Comparison of ENCODE assay signal across 8 cellular contexts in the genomic region with DNA sequence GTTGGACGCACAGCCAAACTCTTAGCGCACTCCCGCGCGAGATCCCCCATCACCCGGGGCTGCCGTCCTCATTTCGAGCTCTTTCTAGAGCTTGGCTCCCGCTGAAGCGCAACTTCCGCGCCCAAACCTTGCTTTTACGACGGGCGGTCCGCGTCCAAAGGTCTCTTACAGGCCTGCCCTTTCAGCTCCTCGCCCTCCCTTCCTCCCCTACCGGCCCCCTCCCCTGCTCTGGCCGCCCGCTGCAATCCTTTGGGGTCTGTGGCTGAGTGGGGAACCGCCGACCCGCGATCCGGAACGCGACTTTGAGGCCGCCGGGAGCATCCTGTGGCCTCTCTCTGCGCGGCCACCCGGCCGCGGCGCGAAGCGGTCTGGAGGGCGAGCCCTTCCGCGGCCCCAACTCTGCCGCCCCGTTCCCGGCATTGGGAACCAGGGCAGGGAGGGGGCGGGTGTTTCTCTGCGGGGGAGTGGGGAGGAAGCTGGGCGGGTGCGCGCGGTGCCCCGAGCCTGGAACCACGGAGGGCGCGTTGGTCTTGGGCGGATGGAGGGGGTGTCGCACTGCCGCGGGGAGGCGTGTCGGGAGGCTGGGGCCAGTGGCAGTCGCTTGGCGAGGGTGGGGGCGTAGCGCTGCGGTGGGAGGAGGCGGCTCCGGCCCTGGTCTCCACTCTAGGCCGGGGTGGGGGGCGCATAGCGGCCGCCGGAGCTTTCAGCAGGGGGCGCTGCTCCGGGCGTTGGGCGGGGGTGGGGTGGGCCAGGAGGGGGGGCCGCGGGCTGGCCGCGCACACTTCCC. TPM values are rescaled to one million over a fixed set of nuclear protein-coding genes. Genes with fewer than 3 reads are reported as not detected.
DNase-seq lines count a peak whose midpoint lies in the region; ATAC-seq and TF ChIP-seq lines count a peak whose summit lies in the region.

A gene (plus strand): TSS at position 781 of the 787 bp plus-strand sequence. CDS start 96 bp downstream, outside the sequence.

- no peaks in the 10 kb centered on the region for H3K36me3 Mint-ChIP-seq in activated CD8-positive, alpha-beta memory T cell treated with anti-CD3 and anti-CD28 coated beads, Interleukin-2, amount 10 ng/mL, durations not matched to agents 7 days and 5 days

- CTCF ChIA-PET in activated CD8-positive, alpha-beta memory T cell treated with anti-CD3 and anti-CD28 coated beads, Interleukin-2, amount 10 ng/mL, durations not matched to agents 7 days and 5 days (lab: Charles Lee) = interaction anchor here (0.7 to 8.6 kb wide), 6 partner anchors 9 to 297 kb away, joined by 3 to 154 read pairs (median 8); a partner anchor contains a TSS

- peak within 1 kb of the TSS; percentile 61 for H3K4me3 Mint-ChIP-seq in activated CD8-positive, alpha-beta memory T cell treated with anti-CD3 and anti-CD28 coated beads, Interleukin-2, amount 10 ng/mL, durations not matched to agents 7 days and 5 days

- DNase-seq in activated CD8-positive, alpha-beta memory T cell treated with anti-CD3 and anti-CD28 coated beads, Interleukin-2, amount 10 ng/mL, durations not matched to agents 7 days and 5 days = no peak
- no peak for DNase-seq in activated CD8-positive, alpha-beta memory T cell treated with anti-CD3 and anti-CD28 coated beads, Interleukin-2, amount 50 U/mL, for 4 hours
- peak; percentile 40 to 58 for DNase-seq in NCI-H1930 (lab: John Stamatoyannopoulos, UW)
- peak; percentile 61 to 77 for DNase-seq in uterus
- DNase-seq in NCI-H526 treated with DMSO at 0.1 percent for 48 hours (lab: John Stamatoyannopoulos, UW) = no peak

- no peaks in the 10 kb centered on the region for H3K36me3 ChIP-seq in duodenal mucosa (ENCODE audit: control insufficient read depth in 1 of 2, insufficient read depth in 2 of 2, low read length in 2 of 2)
- H3K36me3 ChIP-seq in mesodermal cell (ENCODE audit: control insufficient read depth, insufficient read depth, low read length) = no peaks in the 10 kb centered on the region
- no peaks in the 10 kb centered on the region for H3K36me3 ChIP-seq in uterus

- peaks cover 89% of the 10 kb centered on the region for H3K27me3 Mint-ChIP-seq in activated CD8-positive, alpha-beta memory T cell treated with anti-CD3 and anti-CD28 coated beads, Interleukin-2, amount 10 ng/mL, durations not matched to agents 7 days and 5 days

- H3K4me1 ChIP-seq in duodenal mucosa (ENCODE audit: control insufficient read depth in 1 of 2, insufficient read depth in 2 of 2, low read length in 2 of 2) (peaks cover 8 to 29% of the 10 kb centered on the region in 2 donors), mesodermal cell (ENCODE audit: control insufficient read depth, insufficient read depth, low read length, poor library complexity, severe bottlenecking) (no peaks in the 10 kb centered on the region), uterus (peaks cover 0 to 11% of the 10 kb centered on the region in 2 donors)

- ATAC-seq in activated CD8-positive, alpha-beta memory T cell treated with anti-CD3 and anti-CD28 coated beads, Interleukin-2, amount 10 ng/mL, durations not matched to agents 7 days and 5 days = no peak
- ATAC-seq in GM18873 (IDR thresholded peaks at IDR 0.05; ENCODE audit: low FRiP score, unreplicated experiment) = no peak

- no peak within 1 kb of the TSS for H3K27ac Mint-ChIP-seq in activated CD8-positive, alpha-beta memory T cell treated with anti-CD3 and anti-CD28 coated beads, Interleukin-2, amount 10 ng/mL, durations not matched to agents 7 days and 5 days

- peaks cover 18% of the 10 kb centered on the region for H3K4me1 Mint-ChIP-seq in activated CD8-positive, alpha-beta memory T cell treated with anti-CD3 and anti-CD28 coated beads, Interleukin-2, amount 10 ng/mL, durations not matched to agents 7 days and 5 days

- intact Hi-C loops in uterus (cut with DNase I; ENCODE audit: low total_unique reads) = loop anchor here (5.0 kb wide), 1 partner anchor 296 kb away; no protein-coding TSS in a partner anchor

- H3K4me3 ChIP-seq in duodenal mucosa (ENCODE audit: low read depth in 1 of 2, low read length in 2 of 2) (peak within 1 kb of the TSS; percentile 29 to 58), mesodermal cell (ENCODE audit: extremely low read depth, insufficient read depth, low read length, poor library complexity, severe bottlenecking) (peak within 1 kb of the TSS; percentile 39), uterus (peak within 1 kb of the TSS; percentile 52 to 53)

- H3K27ac ChIP-seq in duodenal mucosa (ENCODE audit: low read depth, low read length) (peak within 1 kb of the TSS; percentile 10), mesodermal cell (ENCODE audit: low read depth, low read length, severe bottlenecking) (no peak within 1 kb of the TSS), uterus (peak within 1 kb of the TSS; percentile 69 to 73)

- peaks cover 88 to 90% of the 10 kb centered on the region in 2 donors for H3K27me3 ChIP-seq in duodenal mucosa (ENCODE audit: control insufficient read depth in 1 of 2, insufficient read depth in 2 of 2, low read length in 2 of 2)
- peaks cover 0 to 6% of the 10 kb centered on the region in 2 donors for H3K27me3 ChIP-seq in uterus

- WGBS in mesodermal cell (ENCODE audit: insufficient coverage in 2 of 2), 2 experiments = 1 to 2% methylated on average over 26 to 37 of the region's 80 CpGs

- TF ChIP-seq CTCF in uterus (IDR thresholded peaks at IDR 0.05) = peak in 2 of 4 experiments; percentile 41 to 51

- H3K9me3 ChIP-seq in duodenal mucosa (ENCODE audit: control insufficient read depth in 1 of 2, low read length in 2 of 2) = no peaks in the 10 kb centered on the region
- H3K9me3 ChIP-seq in mesodermal cell (ENCODE audit: control insufficient read depth, low read length) = no peaks in the 10 kb centered on the region
- no peaks in the 10 kb centered on the region for H3K9me3 ChIP-seq in uterus

- no peaks in the 10 kb centered on the region for H3K9me3 Mint-ChIP-seq in activated CD8-positive, alpha-beta memory T cell treated with anti-CD3 and anti-CD28 coated beads, Interleukin-2, amount 10 ng/mL, durations not matched to agents 7 days and 5 days (ENCODE audit: low read depth)

- H3K9ac ChIP-seq in duodenal mucosa (ENCODE audit: low read depth in 1 of 2, low read length in 2 of 2) = peak within 1 kb of the TSS in 1 of 2 donors; percentile 6

- TF ChIP-seq POLR2A in uterus (IDR thresholded peaks at IDR 0.05) = peak in 1 of 2 donors; percentile 19

RNA-seq across cellular contexts. Expression of the gene that starts here (rescaled TPM):
- total RNA-seq in activated CD8-positive, alpha-beta memory T cell treated with anti-CD3 and anti-CD28 coated beads, Interleukin-2, amount 10 ng/mL, durations not matched to agents 7 days and 5 days = not detected
- 1.9 TPM for polyA plus RNA-seq in mesodermal cell (2013, experiment 1 of 2)
- 3.3 TPM for polyA plus RNA-seq in mesodermal cell (2013, experiment 2 of 2)
- total RNA-seq in uterus = 10 to 100 TPM in 1 of 4 donors, 1 to 10 TPM in 3; 1.5 to 45.6 (median 5.4) TPM

Comparison
In these comparisons a context has a peak if more than half of its experiments do, and no peak if none do; other contexts are left out.
1. DNase-seq: peak in NCI-H1930 (2 of 2) and uterus (2 of 2); none in activated CD8-positive, alpha-beta memory T cell treated with anti-CD3 and anti-CD28 coated beads, Interleukin-2, amount 10 ng/mL, durations not matched to agents 7 days and 5 days (single experiment), activated CD8-positive, alpha-beta memory T cell treated with anti-CD3 and anti-CD28 coated beads, Interleukin-2, amount 50 U/mL, for 4 hours (single experiment) and NCI-H526 treated with DMSO at 0.1 percent for 48 hours (single experiment).
2. Peak in every context shown above with its lines, with median percentiles within 50 percentile points of each other: H3K4me3 ChIP-seq.